Comparison of ENCODE assay signal across 22 cellular contexts in the genomic region with DNA sequence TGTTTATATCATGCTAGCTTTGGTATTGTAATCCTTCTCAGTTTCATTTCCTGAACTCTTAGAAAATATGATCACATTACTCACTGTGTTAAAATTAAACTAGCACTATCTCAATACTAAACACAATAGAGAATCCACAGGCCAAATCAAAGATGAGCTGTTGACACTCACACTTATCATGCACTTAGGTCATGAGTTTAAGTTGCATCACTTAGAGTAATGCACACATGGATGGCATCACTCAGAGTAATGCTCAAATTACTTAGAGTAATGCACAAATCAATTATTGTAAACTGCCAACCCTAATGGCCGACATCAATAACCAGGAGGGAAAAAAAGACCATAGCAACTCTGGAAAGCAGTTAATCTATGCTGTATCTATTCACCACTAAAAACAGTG. TPM values are rescaled to one million over a fixed set of nuclear protein-coding genes. Genes with fewer than 3 reads are reported as not detected.
DNase-seq lines count a peak whose midpoint lies in the region; ATAC-seq lines count a peak whose summit lies in the region.
"Had no signal": no experiment of that assay in that cellular context is flagged by ENCODE, and none has a peak within 500 bp of the region (broad histone marks: within the 10 kb centered on the region; RNA-seq: fewer than 3 reads in every experiment).

No MANE protein-coding gene starts in this region.

- no peak overlapping the region for H3K4me3 Mint-ChIP-seq in activated CD8-positive, alpha-beta memory T cell treated with anti-CD3 and anti-CD28 coated beads, Interleukin-2, amount 10 ng/mL, durations not matched to agents 7 days and 5 days
- H3K4me3 Mint-ChIP-seq in activated T-helper 17 cell treated with anti-CD3 and anti-CD28 coated beads, Interleukin-2, amount 50 U/mL, for 72 hours, result peak overlapping the region; percentile 69
- no peak overlapping the region for H3K4me3 Mint-ChIP-seq in stimulated activated naive B cell treated with anti-CD40 and anti-IgM and Interleukin-4, amounts not matched to agents 10 μg/mL and 1 μg/mL and 100 μg/mL, for 72 hours
- H3K4me3 Mint-ChIP-seq: brain, nephron progenitor cell had no signal

- H3K4me1 Mint-ChIP-seq in activated CD8-positive, alpha-beta memory T cell treated with anti-CD3 and anti-CD28 coated beads, Interleukin-2, amount 10 ng/mL, durations not matched to agents 7 days and 5 days, result peaks cover 18% of the 10 kb centered on the region
- peaks cover 11% of the 10 kb centered on the region for H3K4me1 Mint-ChIP-seq in activated T-helper 17 cell treated with anti-CD3 and anti-CD28 coated beads, Interleukin-2, amount 50 U/mL, for 72 hours
- peaks cover 5 to 18% of the 10 kb centered on the region in 2 donors for H3K4me1 Mint-ChIP-seq in stimulated activated naive B cell treated with anti-CD40 and anti-IgM and Interleukin-4, amounts not matched to agents 10 μg/mL and 1 μg/mL and 100 μg/mL, for 72 hours
- H3K4me1 Mint-ChIP-seq: nephron progenitor cell had no signal

- CTCF ChIA-PET in activated CD8-positive, alpha-beta memory T cell treated with anti-CD3 and anti-CD28 coated beads, Interleukin-2, amount 10 ng/mL, durations not matched to agents 7 days and 5 days (lab: Charles Lee), result interaction anchor here (0.6 to 2.8 kb wide), 16 partner anchors 10 to 416 kb away, joined by 3 to 15 read pairs (median 4); a partner anchor contains a TSS

- no peaks in the 10 kb centered on the region for H3K9me3 Mint-ChIP-seq in activated CD8-positive, alpha-beta memory T cell treated with anti-CD3 and anti-CD28 coated beads, Interleukin-2, amount 10 ng/mL, durations not matched to agents 7 days and 5 days (ENCODE audit: low read depth)
- H3K9me3 Mint-ChIP-seq in activated T-helper 17 cell treated with anti-CD3 and anti-CD28 coated beads, Interleukin-2, amount 50 U/mL, for 72 hours, result no peaks in the 10 kb centered on the region
- no peaks in the 10 kb centered on the region for H3K9me3 Mint-ChIP-seq in stimulated activated naive B cell treated with anti-CD40 and anti-IgM and Interleukin-4, amounts not matched to agents 10 μg/mL and 1 μg/mL and 100 μg/mL, for 72 hours
- H3K9me3 Mint-ChIP-seq: activated naive CD8-positive, alpha-beta T cell treated with anti-CD3 and anti-CD28 coated beads, Interleukin-2, amount 10 ng/mL, durations not matched to agents 7 days and 5 days; effector memory CD8-positive, alpha-beta T cell; nephron progenitor cell had no signal

- DNase-seq in DMS53 (lab: John Stamatoyannopoulos, UW), result peak; percentile 38
- DNase-seq in DMS53 treated with DMSO at 0.1 percent for 48 hours (lab: John Stamatoyannopoulos, UW; ENCODE audit: unreplicated experiment), result no peak
- no peak for DNase-seq in activated CD8-positive, alpha-beta memory T cell treated with anti-CD3 and anti-CD28 coated beads, Interleukin-2, amount 10 ng/mL, durations not matched to agents 7 days and 5 days
- no peak for DNase-seq in activated CD8-positive, alpha-beta memory T cell treated with anti-CD3 and anti-CD28 coated beads, Interleukin-2, amount 50 U/mL, for 4 hours
- peak; percentile 20 to 22 for DNase-seq in lung microvascular endothelial cell (ENCODE audit: low read depth in 2 of 2)
- DNase-seq in stimulated activated naive B cell treated with anti-CD40 and anti-IgM and Interleukin-4, amounts not matched to agents 10 μg/mL and 1 μg/mL and 100 μg/mL, for 72 hours, result no peak
- DNase-seq: activated naive CD8-positive, alpha-beta T cell treated with anti-CD3 and anti-CD28 coated beads, Interleukin-2, amount 10 ng/mL, durations not matched to agents 7 days and 5 days; AML-193; effector memory CD8-positive, alpha-beta T cell; head of caudate nucleus; KBM-7; left lung; NCI-H1092; NCI-H510A; nephron progenitor cell; posterior cingulate gyrus; small intestine; stimulated activated CD4-positive, alpha-beta T cell treated with anti-CD3 and anti-CD28 coated beads, Interleukin-2, amount 100 ng/mL, for 48 hours; WERI-Rb-1 had no signal

- H3K27me3 Mint-ChIP-seq in activated CD8-positive, alpha-beta memory T cell treated with anti-CD3 and anti-CD28 coated beads, Interleukin-2, amount 10 ng/mL, durations not matched to agents 7 days and 5 days, result peaks cover 5% of the 10 kb centered on the region
- no peaks in the 10 kb centered on the region for H3K27me3 Mint-ChIP-seq in activated T-helper 17 cell treated with anti-CD3 and anti-CD28 coated beads, Interleukin-2, amount 50 U/mL, for 72 hours
- H3K27me3 Mint-ChIP-seq in stimulated activated naive B cell treated with anti-CD40 and anti-IgM and Interleukin-4, amounts not matched to agents 10 μg/mL and 1 μg/mL and 100 μg/mL, for 72 hours, result peaks cover 5 to 6% of the 10 kb centered on the region in 2 donors

- peak overlapping the region; percentile 73 for H3K27ac Mint-ChIP-seq in activated CD8-positive, alpha-beta memory T cell treated with anti-CD3 and anti-CD28 coated beads, Interleukin-2, amount 10 ng/mL, durations not matched to agents 7 days and 5 days
- H3K27ac Mint-ChIP-seq in activated T-helper 17 cell treated with anti-CD3 and anti-CD28 coated beads, Interleukin-2, amount 50 U/mL, for 72 hours, result peak overlapping the region; percentile 44
- no peak overlapping the region for H3K27ac Mint-ChIP-seq in stimulated activated naive B cell treated with anti-CD40 and anti-IgM and Interleukin-4, amounts not matched to agents 10 μg/mL and 1 μg/mL and 100 μg/mL, for 72 hours
- H3K27ac Mint-ChIP-seq: effector memory CD8-positive, alpha-beta T cell; nephron progenitor cell had no signal

- ATAC-seq in activated CD8-positive, alpha-beta memory T cell treated with anti-CD3 and anti-CD28 coated beads, Interleukin-2, amount 10 ng/mL, durations not matched to agents 7 days and 5 days, result no peak
- peak; percentile 77 for ATAC-seq in activated T-helper 17 cell treated with anti-CD3 and anti-CD28 coated beads, Interleukin-2, amount 50 U/mL, for 72 hours (replicated peaks)
- ATAC-seq in HG03521 (IDR thresholded peaks at IDR 0.05; ENCODE audit: unreplicated experiment), result no peak
- ATAC-seq in stimulated activated naive B cell treated with anti-CD40 and anti-IgM and Interleukin-4, amounts not matched to agents 10 μg/mL and 1 μg/mL and 100 μg/mL, for 72 hours (replicated peaks), result no peak

- H3K36me3 Mint-ChIP-seq in activated CD8-positive, alpha-beta memory T cell treated with anti-CD3 and anti-CD28 coated beads, Interleukin-2, amount 10 ng/mL, durations not matched to agents 7 days and 5 days, result peaks cover 1% of the 10 kb centered on the region
- H3K36me3 Mint-ChIP-seq in activated T-helper 17 cell treated with anti-CD3 and anti-CD28 coated beads, Interleukin-2, amount 50 U/mL, for 72 hours (ENCODE audit: low read depth), result peaks cover 5% of the 10 kb centered on the region
- H3K36me3 Mint-ChIP-seq in stimulated activated naive B cell treated with anti-CD40 and anti-IgM and Interleukin-4, amounts not matched to agents 10 μg/mL and 1 μg/mL and 100 μg/mL, for 72 hours, result no peaks in the 10 kb centered on the region
- H3K36me3 Mint-ChIP-seq: activated naive CD8-positive, alpha-beta T cell treated with anti-CD3 and anti-CD28 coated beads, Interleukin-2, amount 10 ng/mL, durations not matched to agents 7 days and 5 days; brain had no signal

RNA-seq across cellular contexts. Expression of a gene that starts 40.0 kb away (rescaled TPM):
- 10 to 100 TPM in 1 of 2 experiments, 1 to 10 TPM in 1; 6.0 to 11.4 TPM for total RNA-seq in activated CD8-positive, alpha-beta memory T cell treated with anti-CD3 and anti-CD28 coated beads, Interleukin-2, amount 10 ng/mL, durations not matched to agents 7 days and 5 days
- total RNA-seq in activated T-helper 17 cell treated with anti-CD3 and anti-CD28 coated beads, Interleukin-2, amount 50 U/mL, for 72 hours, result 1 to 10 TPM; 9.0 to 10.0 TPM
- total RNA-seq in lung microvascular endothelial cell, result 0.20 and 0.22 TPM in 2 replicates

Comparison
In these comparisons a context has a peak if more than half of its experiments do, and no peak if none do; other contexts are left out.
1. DNase-seq: peak in DMS53 (single experiment) and lung microvascular endothelial cell (2 of 2); none in DMS53 treated with DMSO at 0.1 percent for 48 hours (single experiment), activated CD8-positive, alpha-beta memory T cell treated with anti-CD3 and anti-CD28 coated beads, Interleukin-2, amount 10 ng/mL, durations not matched to agents 7 days and 5 days (single experiment), activated CD8-positive, alpha-beta memory T cell treated with anti-CD3 and anti-CD28 coated beads, Interleukin-2, amount 50 U/mL, for 4 hours (single experiment) and stimulated activated naive B cell treated with anti-CD40 and anti-IgM and Interleukin-4, amounts not matched to agents 10 μg/mL and 1 μg/mL and 100 μg/mL, for 72 hours (single experiment).